ENCODE assay signal across 8 cellular contexts in genomic region chr1:247330548-247331171, GRCh38. TPM values are rescaled to one million over a fixed set of nuclear protein-coding genes. Genes with fewer than 3 reads are reported as not detected.
DNase-seq lines count a peak whose midpoint lies in the region; ATAC-seq, FAIRE-seq and TF ChIP-seq lines count a peak whose summit lies in the region.

No MANE protein-coding gene starts in this region.

- H3K27me3 ChIP-seq in BLaER1 (no peaks in the 10 kb centered on the region), stomach (no peaks in the 10 kb centered on the region)

- no peak for TF ChIP-seq EP300 in stomach (IDR thresholded peaks at IDR 0.05)

- FAIRE-seq in GM19239 (lab: Jason Lieb, UNC): no peak

- no peak for TF ChIP-seq CTCF in stomach (IDR thresholded peaks at IDR 0.05)

- no peak overlapping the region for H3K27ac Mint-ChIP-seq in T-helper 17 cell

- TF ChIP-seq POLR2A in stomach (IDR thresholded peaks at IDR 0.05): no peak

- no peaks in the 10 kb centered on the region for H3K27me3 Mint-ChIP-seq in T-helper 17 cell

- peaks cover 2% of the 10 kb centered on the region for H3K36me3 Mint-ChIP-seq in T-helper 17 cell (ENCODE audit: low read depth)

- WGBS in stomach, 5 donors: 7 to 49% (median 10%) methylated on average over 11 to 37 of the region's 37 CpGs

- intact Hi-C loops in stomach (cut with DNase I; ENCODE audit: low total_unique reads): no loop called here

- H3K4me3 ChIP-seq in BLaER1 (peak overlapping the region; percentile 99), iPS-11a (ENCODE audit: low read depth, low read length) (peak overlapping the region; percentile 88), stomach (peak overlapping the region; percentile 88 to 98 (median 93))

- no peaks in the 10 kb centered on the region for H3K9me3 ChIP-seq in BLaER1
- no peaks in the 10 kb centered on the region for H3K9me3 ChIP-seq in T-helper 17 cell (ENCODE audit: control insufficient read depth, low read length, poor library complexity, severe bottlenecking)
- H3K9me3 ChIP-seq in stomach: no peaks in the 10 kb centered on the region

- peaks cover 58% of the 10 kb centered on the region for H3K4me1 ChIP-seq in BLaER1
- peaks cover 20 to 44% (median 32%) of the 10 kb centered on the region in 4 donors for H3K4me1 ChIP-seq in stomach

- H4K20me1 ChIP-seq in BLaER1: peaks cover 31% of the 10 kb centered on the region

- peak overlapping the region; percentile 96 for H3K4me2 ChIP-seq in BLaER1

- H3K4me3 Mint-ChIP-seq in T-helper 17 cell: peak overlapping the region; percentile 96

- H3K27ac ChIP-seq in BLaER1 (peak overlapping the region; percentile 98), stomach (peak overlapping the region in 4 of 5 donors; percentile 91 to 96 (median 94))

- H3K36me3 ChIP-seq in BLaER1: peaks cover 42% of the 10 kb centered on the region
- H3K36me3 ChIP-seq in stomach: peaks cover 20 to 42% (median 32%) of the 10 kb centered on the region in 4 donors

- ATAC-seq in GM21786 (IDR thresholded peaks at IDR 0.05; ENCODE audit: unreplicated experiment) (peak; percentile 7), T-helper 17 cell (no peak)

- DNase-seq in T-helper 17 cell: no peak
- DNase-seq in stomach: no peak
- DNase-seq in SW 1271 (lab: John Stamatoyannopoulos, UW): no peak
- DNase-seq in A172 (ENCODE audit: low spot score): no peak
- no peak for DNase-seq in GM19239 (ENCODE audit: insufficient read length, low spot score)

- H3K9ac ChIP-seq in BLaER1: peak overlapping the region; percentile 99

- H3K4me1 Mint-ChIP-seq in T-helper 17 cell: peaks cover 18% of the 10 kb centered on the region

RNA-seq across cellular contexts. Expression of gene ZNF496, which starts 1.0 kb away (rescaled TPM):
- total RNA-seq in T-helper 17 cell (1 to 10 TPM; 5.4 to 8.1 TPM), stomach (10 to 100 TPM in 4 of 5 donors, 1 to 10 TPM in 1; 7.6 to 25.8 (median 14.5) TPM)
- polyA plus RNA-seq in stomach: 1 to 10 TPM; 5.8 to 9.8 (median 8.7) TPM
- total RNA-seq in A172 (2014; rRNA removed; shearing (Covaris generic)): 26.5 and 45.0 TPM in 2 replicates
